ENCODE assay signal across 1 cellular context in the genomic region with DNA sequence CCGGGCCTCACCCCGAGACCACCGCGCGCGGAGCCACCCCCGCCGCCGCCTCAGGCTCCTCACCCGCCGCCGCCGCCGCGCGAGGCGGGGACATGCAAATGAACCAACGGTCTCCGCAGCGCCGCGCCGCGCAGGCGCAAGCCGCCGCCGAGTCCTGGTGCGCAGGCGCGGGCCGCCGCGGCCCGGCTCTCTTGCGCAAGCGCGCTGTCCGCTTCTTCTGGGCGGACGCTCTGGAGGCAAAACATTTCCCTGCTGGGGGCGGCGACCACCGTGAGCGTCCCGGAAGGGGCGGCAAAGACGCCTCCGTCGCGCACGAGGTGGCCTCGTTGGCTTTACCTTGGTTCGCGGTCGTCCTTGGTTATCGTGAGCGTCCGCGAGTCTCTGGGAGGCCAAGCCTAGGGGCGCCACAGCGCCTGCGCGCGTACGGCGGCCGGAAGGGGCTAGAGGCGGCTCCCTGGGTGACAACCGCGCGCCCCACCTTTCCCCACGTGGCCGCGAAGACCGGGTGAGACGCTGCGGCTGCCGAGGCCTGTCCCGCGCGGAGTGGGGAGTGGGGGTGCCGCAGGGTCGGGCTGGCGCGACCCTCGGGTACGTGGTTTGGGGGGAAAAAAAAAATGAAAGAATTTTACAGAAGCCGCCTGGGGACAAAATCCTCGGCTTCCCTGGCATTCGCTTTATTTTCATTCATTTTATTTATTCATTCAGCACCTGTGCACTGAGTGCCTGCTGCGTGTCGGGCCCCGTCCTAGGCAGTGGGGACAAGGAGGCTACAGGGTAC.
TF ChIP-seq lines count a peak whose summit lies in the region.

A gene (plus strand): TSS at position 178 of the 778 bp plus-strand sequence. CDS start 607 bp downstream, outside the sequence.
A gene (minus strand): TSS at position 92 of the 778 bp plus-strand sequence. CDS start 2,446 bp downstream, outside the sequence.

TF ChIP-seq in HepG2, 621 proteins besides CTCF, POLR2A, EP300 and RAD21 (continued from another document and continues in another):
- TF ChIP-seq, protein P1, sequence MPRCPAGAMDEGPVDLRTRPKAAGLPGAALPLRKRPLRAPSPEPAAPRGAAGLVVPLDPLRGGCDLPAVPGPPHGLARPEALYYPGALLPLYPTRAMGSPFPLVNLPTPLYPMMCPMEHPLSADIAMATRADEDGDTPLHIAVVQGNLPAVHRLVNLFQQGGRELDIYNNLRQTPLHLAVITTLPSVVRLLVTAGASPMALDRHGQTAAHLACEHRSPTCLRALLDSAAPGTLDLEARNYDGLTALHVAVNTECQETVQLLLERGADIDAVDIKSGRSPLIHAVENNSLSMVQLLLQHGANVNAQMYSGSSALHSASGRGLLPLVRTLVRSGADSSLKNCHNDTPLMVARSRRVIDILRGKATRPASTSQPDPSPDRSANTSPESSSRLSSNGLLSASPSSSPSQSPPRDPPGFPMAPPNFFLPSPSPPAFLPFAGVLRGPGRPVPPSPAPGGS (CRISPR knock-in tag; IDR thresholded peaks at IDR 0.05): peak; percentile 95
- no peak for TF ChIP-seq ZNF556 (CRISPR knock-in tag; IDR thresholded peaks at IDR 0.05; ENCODE audit: borderline replicate concordance)
- TF ChIP-seq ZNF501 (CRISPR knock-in tag; IDR thresholded peaks at IDR 0.05): peak; percentile 88
- TF ChIP-seq FOXP1 (IDR thresholded peaks at IDR 0.05): no peak
- TF ChIP-seq FOXP1 (CRISPR knock-in tag; IDR thresholded peaks at IDR 0.05): no peak
- TF ChIP-seq, protein P2, sequence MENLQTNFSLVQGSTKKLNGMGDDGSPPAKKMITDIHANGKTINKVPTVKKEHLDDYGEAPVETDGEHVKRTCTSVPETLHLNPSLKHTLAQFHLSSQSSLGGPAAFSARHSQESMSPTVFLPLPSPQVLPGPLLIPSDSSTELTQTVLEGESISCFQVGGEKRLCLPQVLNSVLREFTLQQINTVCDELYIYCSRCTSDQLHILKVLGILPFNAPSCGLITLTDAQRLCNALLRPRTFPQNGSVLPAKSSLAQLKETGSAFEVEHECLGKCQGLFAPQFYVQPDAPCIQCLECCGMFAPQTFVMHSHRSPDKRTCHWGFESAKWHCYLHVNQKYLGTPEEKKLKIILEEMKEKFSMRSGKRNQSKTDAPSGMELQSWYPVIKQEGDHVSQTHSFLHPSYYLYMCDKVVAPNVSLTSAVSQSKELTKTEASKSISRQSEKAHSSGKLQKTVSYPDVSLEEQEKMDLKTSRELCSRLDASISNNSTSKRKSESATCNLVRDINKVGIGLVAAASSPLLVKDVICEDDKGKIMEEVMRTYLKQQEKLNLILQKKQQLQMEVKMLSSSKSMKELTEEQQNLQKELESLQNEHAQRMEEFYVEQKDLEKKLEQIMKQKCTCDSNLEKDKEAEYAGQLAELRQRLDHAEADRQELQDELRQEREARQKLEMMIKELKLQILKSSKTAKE (CRISPR knock-in tag; IDR thresholded peaks at IDR 0.05; ENCODE audit: borderline replicate concordance): 0 out of 2 replicates have a peak, but pooled peaks have one; percentile 16
- no peak for TF ChIP-seq KLF9 (CRISPR knock-in tag; IDR thresholded peaks at IDR 0.05; ENCODE audit: low read depth)
- TF ChIP-seq KAT2B (IDR thresholded peaks at IDR 0.05; ENCODE audit: borderline replicate concordance, low read depth, low read length): no peak
- TF ChIP-seq ZEB1 (IDR thresholded peaks at IDR 0.05; ENCODE audit: insufficient replicate concordance, low read depth): no peak
- TF ChIP-seq, protein P3, sequence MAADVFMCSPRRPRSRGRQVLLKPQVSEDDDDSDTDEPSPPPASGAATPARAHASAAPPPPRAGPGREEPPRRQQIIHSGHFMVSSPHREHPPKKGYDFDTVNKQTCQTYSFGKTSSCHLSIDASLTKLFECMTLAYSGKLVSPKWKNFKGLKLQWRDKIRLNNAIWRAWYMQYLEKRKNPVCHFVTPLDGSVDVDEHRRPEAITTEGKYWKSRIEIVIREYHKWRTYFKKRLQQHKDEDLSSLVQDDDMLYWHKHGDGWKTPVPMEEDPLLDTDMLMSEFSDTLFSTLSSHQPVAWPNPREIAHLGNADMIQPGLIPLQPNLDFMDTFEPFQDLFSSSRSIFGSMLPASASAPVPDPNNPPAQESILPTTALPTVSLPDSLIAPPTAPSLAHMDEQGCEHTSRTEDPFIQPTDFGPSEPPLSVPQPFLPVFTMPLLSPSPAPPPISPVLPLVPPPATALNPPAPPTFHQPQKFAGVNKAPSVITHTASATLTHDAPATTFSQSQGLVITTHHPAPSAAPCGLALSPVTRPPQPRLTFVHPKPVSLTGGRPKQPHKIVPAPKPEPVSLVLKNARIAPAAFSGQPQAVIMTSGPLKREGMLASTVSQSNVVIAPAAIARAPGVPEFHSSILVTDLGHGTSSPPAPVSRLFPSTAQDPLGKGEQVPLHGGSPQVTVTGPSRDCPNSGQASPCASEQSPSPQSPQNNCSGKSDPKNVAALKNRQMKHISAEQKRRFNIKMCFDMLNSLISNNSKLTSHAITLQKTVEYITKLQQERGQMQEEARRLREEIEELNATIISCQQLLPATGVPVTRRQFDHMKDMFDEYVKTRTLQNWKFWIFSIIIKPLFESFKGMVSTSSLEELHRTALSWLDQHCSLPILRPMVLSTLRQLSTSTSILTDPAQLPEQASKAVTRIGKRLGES (CRISPR knock-in tag; IDR thresholded peaks at IDR 0.05; ENCODE audit: borderline replicate concordance): peak; percentile 87; the same call in 1 of the 2 replicates
- peak; percentile 20; the same call in 1 of the 2 replicates for TF ChIP-seq NFYB (CRISPR knock-in tag; IDR thresholded peaks at IDR 0.05)
- TF ChIP-seq MLLT10 (CRISPR knock-in tag; IDR thresholded peaks at IDR 0.05): no peak
- no peak for TF ChIP-seq ZNF354B (CRISPR knock-in tag; IDR thresholded peaks at IDR 0.05)
- TF ChIP-seq, protein P4, sequence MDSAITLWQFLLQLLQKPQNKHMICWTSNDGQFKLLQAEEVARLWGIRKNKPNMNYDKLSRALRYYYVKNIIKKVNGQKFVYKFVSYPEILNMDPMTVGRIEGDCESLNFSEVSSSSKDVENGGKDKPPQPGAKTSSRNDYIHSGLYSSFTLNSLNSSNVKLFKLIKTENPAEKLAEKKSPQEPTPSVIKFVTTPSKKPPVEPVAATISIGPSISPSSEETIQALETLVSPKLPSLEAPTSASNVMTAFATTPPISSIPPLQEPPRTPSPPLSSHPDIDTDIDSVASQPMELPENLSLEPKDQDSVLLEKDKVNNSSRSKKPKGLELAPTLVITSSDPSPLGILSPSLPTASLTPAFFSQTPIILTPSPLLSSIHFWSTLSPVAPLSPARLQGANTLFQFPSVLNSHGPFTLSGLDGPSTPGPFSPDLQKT (CRISPR knock-in tag; IDR thresholded peaks at IDR 0.05; ENCODE audit: borderline replicate concordance): no peak; the same call in 1 of the 2 replicates
- TF ChIP-seq, protein P5, sequence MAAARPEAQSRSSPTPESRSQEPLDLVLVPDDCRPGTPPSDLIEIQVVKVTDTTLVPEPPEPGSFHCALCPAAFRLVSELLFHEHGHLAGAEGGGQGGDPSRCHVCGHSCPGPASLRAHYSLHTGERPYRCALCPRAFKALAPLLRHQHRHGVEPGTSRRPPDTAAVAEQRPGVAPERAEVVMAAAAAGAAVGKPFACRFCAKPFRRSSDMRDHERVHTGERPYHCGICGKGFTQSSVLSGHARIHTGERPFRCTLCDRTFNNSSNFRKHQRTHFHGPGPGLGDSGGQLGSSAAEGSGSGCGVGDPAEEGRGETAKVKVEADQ (CRISPR knock-in tag; IDR thresholded peaks at IDR 0.05; ENCODE audit: borderline replicate concordance): peak; percentile 87
- peak; percentile 60 for TF ChIP-seq MED8 (CRISPR knock-in tag; IDR thresholded peaks at IDR 0.05; ENCODE audit: insufficient replicate concordance)
- TF ChIP-seq SIN3A (IDR thresholded peaks at IDR 0.05; ENCODE audit: borderline replicate concordance, low read depth, low read length): peak; percentile 69; the same call in 1 of the 2 replicates
- TF ChIP-seq NFRKB (IDR thresholded peaks at IDR 0.05): no peak
- TF ChIP-seq PHB2 (IDR thresholded peaks at IDR 0.05; ENCODE audit: partially characterized antibody): no peak
- TF ChIP-seq, protein P6, sequence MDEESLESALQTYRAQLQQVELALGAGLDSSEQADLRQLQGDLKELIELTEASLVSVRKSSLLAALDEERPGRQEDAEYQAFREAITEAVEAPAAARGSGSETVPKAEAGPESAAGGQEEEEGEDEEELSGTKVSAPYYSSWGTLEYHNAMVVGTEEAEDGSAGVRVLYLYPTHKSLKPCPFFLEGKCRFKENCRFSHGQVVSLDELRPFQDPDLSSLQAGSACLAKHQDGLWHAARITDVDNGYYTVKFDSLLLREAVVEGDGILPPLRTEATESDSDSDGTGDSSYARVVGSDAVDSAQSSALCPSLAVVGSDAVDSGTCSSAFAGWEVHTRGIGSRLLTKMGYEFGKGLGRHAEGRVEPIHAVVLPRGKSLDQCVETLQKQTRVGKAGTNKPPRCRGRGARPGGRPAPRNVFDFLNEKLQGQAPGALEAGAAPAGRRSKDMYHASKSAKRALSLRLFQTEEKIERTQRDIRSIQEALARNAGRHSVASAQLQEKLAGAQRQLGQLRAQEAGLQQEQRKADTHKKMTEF (CRISPR knock-in tag; IDR thresholded peaks at IDR 0.05): peak; percentile 90; the same call in 1 of the 2 replicates
- no peak for TF ChIP-seq HNRNPUL1 (IDR thresholded peaks at IDR 0.05; ENCODE audit: low read depth, low read length)
- TF ChIP-seq RAD51 (IDR thresholded peaks at IDR 0.05; ENCODE audit: borderline replicate concordance): no peak
- peak; percentile 97; the same call in 1 of the 2 replicates for TF ChIP-seq ZNF670 (CRISPR knock-in tag; IDR thresholded peaks at IDR 0.05; ENCODE audit: borderline replicate concordance)
- TF ChIP-seq SETDB1 (CRISPR knock-in tag; IDR thresholded peaks at IDR 0.05; ENCODE audit: borderline replicate concordance): 0 out of 2 replicates have a peak, but pooled peaks have one; percentile 43
- TF ChIP-seq, protein P7, sequence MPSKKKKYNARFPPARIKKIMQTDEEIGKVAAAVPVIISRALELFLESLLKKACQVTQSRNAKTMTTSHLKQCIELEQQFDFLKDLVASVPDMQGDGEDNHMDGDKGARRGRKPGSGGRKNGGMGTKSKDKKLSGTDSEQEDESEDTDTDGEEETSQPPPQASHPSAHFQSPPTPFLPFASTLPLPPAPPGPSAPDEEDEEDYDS (CRISPR knock-in tag; IDR thresholded peaks at IDR 0.05): peak; percentile 33
- TF ChIP-seq ZNF335 (CRISPR knock-in tag; IDR thresholded peaks at IDR 0.05): no peak
- peak; percentile 78 for TF ChIP-seq ZNF12 (CRISPR knock-in tag; IDR thresholded peaks at IDR 0.05)
- TF ChIP-seq, protein P8, sequence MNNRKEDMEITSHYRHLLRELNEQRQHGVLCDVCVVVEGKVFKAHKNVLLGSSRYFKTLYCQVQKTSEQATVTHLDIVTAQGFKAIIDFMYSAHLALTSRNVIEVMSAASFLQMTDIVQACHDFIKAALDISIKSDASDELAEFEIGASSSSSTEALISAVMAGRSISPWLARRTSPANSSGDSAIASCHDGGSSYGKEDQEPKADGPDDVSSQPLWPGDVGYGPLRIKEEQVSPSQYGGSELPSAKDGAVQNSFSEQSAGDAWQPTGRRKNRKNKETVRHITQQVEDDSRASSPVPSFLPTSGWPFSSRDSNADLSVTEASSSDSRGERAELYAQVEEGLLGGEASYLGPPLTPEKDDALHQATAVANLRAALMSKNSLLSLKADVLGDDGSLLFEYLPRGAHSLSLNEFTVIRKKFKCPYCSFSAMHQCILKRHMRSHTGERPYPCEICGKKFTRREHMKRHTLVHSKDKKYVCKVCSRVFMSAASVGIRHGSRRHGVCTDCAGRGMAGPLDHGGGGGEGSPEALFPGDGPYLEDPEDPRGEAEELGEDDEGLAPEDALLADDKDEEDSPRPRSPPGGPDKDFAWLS (CRISPR knock-in tag; IDR thresholded peaks at IDR 0.05; ENCODE audit: borderline replicate concordance): 0 out of 2 replicates have a peak, but pooled peaks have one; percentile 67
- TF ChIP-seq, protein P9, sequence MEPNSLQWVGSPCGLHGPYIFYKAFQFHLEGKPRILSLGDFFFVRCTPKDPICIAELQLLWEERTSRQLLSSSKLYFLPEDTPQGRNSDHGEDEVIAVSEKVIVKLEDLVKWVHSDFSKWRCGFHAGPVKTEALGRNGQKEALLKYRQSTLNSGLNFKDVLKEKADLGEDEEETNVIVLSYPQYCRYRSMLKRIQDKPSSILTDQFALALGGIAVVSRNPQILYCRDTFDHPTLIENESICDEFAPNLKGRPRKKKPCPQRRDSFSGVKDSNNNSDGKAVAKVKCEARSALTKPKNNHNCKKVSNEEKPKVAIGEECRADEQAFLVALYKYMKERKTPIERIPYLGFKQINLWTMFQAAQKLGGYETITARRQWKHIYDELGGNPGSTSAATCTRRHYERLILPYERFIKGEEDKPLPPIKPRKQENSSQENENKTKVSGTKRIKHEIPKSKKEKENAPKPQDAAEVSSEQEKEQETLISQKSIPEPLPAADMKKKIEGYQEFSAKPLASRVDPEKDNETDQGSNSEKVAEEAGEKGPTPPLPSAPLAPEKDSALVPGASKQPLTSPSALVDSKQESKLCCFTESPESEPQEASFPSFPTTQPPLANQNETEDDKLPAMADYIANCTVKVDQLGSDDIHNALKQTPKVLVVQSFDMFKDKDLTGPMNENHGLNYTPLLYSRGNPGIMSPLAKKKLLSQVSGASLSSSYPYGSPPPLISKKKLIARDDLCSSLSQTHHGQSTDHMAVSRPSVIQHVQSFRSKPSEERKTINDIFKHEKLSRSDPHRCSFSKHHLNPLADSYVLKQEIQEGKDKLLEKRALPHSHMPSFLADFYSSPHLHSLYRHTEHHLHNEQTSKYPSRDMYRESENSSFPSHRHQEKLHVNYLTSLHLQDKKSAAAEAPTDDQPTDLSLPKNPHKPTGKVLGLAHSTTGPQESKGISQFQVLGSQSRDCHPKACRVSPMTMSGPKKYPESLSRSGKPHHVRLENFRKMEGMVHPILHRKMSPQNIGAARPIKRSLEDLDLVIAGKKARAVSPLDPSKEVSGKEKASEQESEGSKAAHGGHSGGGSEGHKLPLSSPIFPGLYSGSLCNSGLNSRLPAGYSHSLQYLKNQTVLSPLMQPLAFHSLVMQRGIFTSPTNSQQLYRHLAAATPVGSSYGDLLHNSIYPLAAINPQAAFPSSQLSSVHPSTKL (CRISPR knock-in tag; IDR thresholded peaks at IDR 0.05): peak; percentile 50; the same call in 1 of the 2 replicates
- TF ChIP-seq, protein P10, sequence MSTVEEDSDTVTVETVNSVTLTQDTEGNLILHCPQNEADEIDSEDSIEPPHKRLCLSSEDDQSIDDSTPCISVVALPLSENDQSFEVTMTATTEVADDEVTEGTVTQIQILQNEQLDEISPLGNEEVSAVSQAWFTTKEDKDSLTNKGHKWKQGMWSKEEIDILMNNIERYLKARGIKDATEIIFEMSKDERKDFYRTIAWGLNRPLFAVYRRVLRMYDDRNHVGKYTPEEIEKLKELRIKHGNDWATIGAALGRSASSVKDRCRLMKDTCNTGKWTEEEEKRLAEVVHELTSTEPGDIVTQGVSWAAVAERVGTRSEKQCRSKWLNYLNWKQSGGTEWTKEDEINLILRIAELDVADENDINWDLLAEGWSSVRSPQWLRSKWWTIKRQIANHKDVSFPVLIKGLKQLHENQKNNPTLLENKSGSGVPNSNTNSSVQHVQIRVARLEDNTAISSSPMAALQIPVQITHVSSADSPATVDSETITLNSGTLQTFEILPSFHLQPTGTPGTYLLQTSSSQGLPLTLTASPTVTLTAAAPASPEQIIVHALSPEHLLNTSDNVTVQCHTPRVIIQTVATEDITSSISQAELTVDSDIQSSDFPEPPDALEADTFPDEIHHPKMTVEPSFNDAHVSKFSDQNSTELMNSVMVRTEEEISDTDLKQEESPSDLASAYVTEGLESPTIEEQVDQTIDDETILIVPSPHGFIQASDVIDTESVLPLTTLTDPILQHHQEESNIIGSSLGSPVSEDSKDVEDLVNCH (CRISPR knock-in tag; IDR thresholded peaks at IDR 0.05): no peak
- TF ChIP-seq PCBP1 (IDR thresholded peaks at IDR 0.05; ENCODE audit: borderline replicate concordance, low read depth, low read length): no peak
- TF ChIP-seq ZNF775 (CRISPR knock-in tag; IDR thresholded peaks at IDR 0.05; ENCODE audit: borderline replicate concordance): no peak
- TF ChIP-seq SNAPC2 (CRISPR knock-in tag; IDR thresholded peaks at IDR 0.05): peak; percentile 92
- peak; percentile 87 for TF ChIP-seq HIVEP1 (CRISPR knock-in tag; IDR thresholded peaks at IDR 0.05)
